18 cellular contexts compared by ENCODE assay signal in genomic region chr14:61652526-61653262, GRCh38. TPM values are rescaled to one million over a fixed set of nuclear protein-coding genes. Genes with fewer than 3 reads are reported as not detected.
DNase-seq lines count a peak whose midpoint lies in the region; ATAC-seq and TF ChIP-seq lines count a peak whose summit lies in the region.
"Had no signal": no experiment of that assay in that cellular context is flagged by ENCODE, and none has a peak within 500 bp of the region (broad histone marks: within the 10 kb centered on the region; RNA-seq: fewer than 3 reads in every experiment).

No MANE protein-coding gene starts in this region.

- H3K27ac Mint-ChIP-seq in chondrocyte (ENCODE audit: unreplicated experiment) (peak overlapping the region; percentile 43), osteocyte (ENCODE audit: unreplicated experiment) (peak overlapping the region; percentile 38)
- peak overlapping the region in 1 of 9 donors; percentile 14 for H3K27ac Mint-ChIP-seq in naive thymus-derived CD4-positive, alpha-beta T cell
- H3K27ac Mint-ChIP-seq: activated T-helper 2 cell treated with anti-CD3 and anti-CD28 coated beads, Interferon-gamma antibody, Interleukin-2, Interleukin-4, amounts not matched to agents 10 μg/mL and 5 μg/mL and 100 μg/mL, durations not matched to agents 14 hours and 24 hours and 36 hours; stimulated activated naive CD8-positive, alpha-beta T cell treated with anti-CD3 and anti-CD28 coated beads, Interleukin-15, Interleukin-2, amounts not matched to agents 100 ng/mL and 50 ng/mL, for 24 hours had no signal

- POLR2A ChIA-PET in naive thymus-derived CD4-positive, alpha-beta T cell (lab: Charles Lee): no interaction called here

- no peak for TF ChIP-seq CTCF in chondrocyte (IDR thresholded peaks at IDR 0.05)
- no peak for TF ChIP-seq CTCF in osteocyte (IDR thresholded peaks at IDR 0.05)

- H3K79me2 ChIP-seq in Karpas-422 (ENCODE audit: low read length): no peaks in the 10 kb centered on the region

- H3K4me1 Mint-ChIP-seq in chondrocyte (ENCODE audit: low read depth) (peaks cover 20% of the 10 kb centered on the region), osteocyte (ENCODE audit: unreplicated experiment) (peaks cover 21% of the 10 kb centered on the region)
- H3K4me1 Mint-ChIP-seq in activated T-cell treated with anti-CD3 and anti-CD28 coated beads, Interleukin-2, amount 50 U/mL, for 4 hours (ENCODE audit: low read depth): peaks cover 37% of the 10 kb centered on the region
- H3K4me1 Mint-ChIP-seq in naive thymus-derived CD4-positive, alpha-beta T cell: peaks cover 29 to 59% (median 44%) of the 10 kb centered on the region in 7 donors

- no peaks in the 10 kb centered on the region for H3K27me3 Mint-ChIP-seq in chondrocyte (ENCODE audit: low read depth)
- H3K27me3 Mint-ChIP-seq in osteocyte (ENCODE audit: unreplicated experiment): no peaks in the 10 kb centered on the region
- H3K27me3 Mint-ChIP-seq in activated T-cell treated with anti-CD3 and anti-CD28 coated beads, Interleukin-2, amount 50 U/mL, for 4 hours (ENCODE audit: low read depth): no peaks in the 10 kb centered on the region
- peaks cover 0 to 2% (median 0%) of the 10 kb centered on the region in 5 donors for H3K27me3 Mint-ChIP-seq in naive thymus-derived CD4-positive, alpha-beta T cell
- H3K27me3 Mint-ChIP-seq: stimulated activated naive CD8-positive, alpha-beta T cell treated with anti-CD3 and anti-CD28 coated beads, Interleukin-15, Interleukin-2, amounts not matched to agents 100 ng/mL and 50 ng/mL, for 24 hours had no signal

- peak overlapping the region; percentile 35 for H3K27ac ChIP-seq in Karpas-422 (ENCODE audit: low read length)
- no peak overlapping the region for H3K27ac ChIP-seq in naive thymus-derived CD4-positive, alpha-beta T cell (ENCODE audit: low read depth, low read length)
- H3K27ac ChIP-seq: WERI-Rb-1 had no signal

- no peaks in the 10 kb centered on the region for H4K20me1 ChIP-seq in Karpas-422 (ENCODE audit: insufficient read depth, low read depth, low read length)

- H3K36me3 Mint-ChIP-seq in chondrocyte (ENCODE audit: low read depth) (no peaks in the 10 kb centered on the region), osteocyte (ENCODE audit: unreplicated experiment) (no peaks in the 10 kb centered on the region)
- no peaks in the 10 kb centered on the region for H3K36me3 Mint-ChIP-seq in activated T-cell treated with anti-CD3 and anti-CD28 coated beads, Interleukin-2, amount 50 U/mL, for 4 hours (ENCODE audit: insufficient read depth)
- peaks cover 0 to 21% (median 0%) of the 10 kb centered on the region in 5 donors for H3K36me3 Mint-ChIP-seq in naive thymus-derived CD4-positive, alpha-beta T cell

- peaks cover 39% of the 10 kb centered on the region for H3K4me1 ChIP-seq in Karpas-422 (ENCODE audit: low read length)
- H3K4me1 ChIP-seq in naive thymus-derived CD4-positive, alpha-beta T cell (ENCODE audit: control insufficient read depth in 2 of 2, insufficient read depth in 2 of 2, low read length in 2 of 2): peaks cover 8 to 25% of the 10 kb centered on the region in 2 donors

- no peaks in the 10 kb centered on the region for H3K9me2 ChIP-seq in Karpas-422 (replicated peaks; ENCODE audit: insufficient read depth, low read length)

- no peaks in the 10 kb centered on the region for H3K9me3 Mint-ChIP-seq in chondrocyte (ENCODE audit: low read depth)
- H3K9me3 Mint-ChIP-seq in osteocyte (ENCODE audit: unreplicated experiment): no peaks in the 10 kb centered on the region
- H3K9me3 Mint-ChIP-seq in activated T-cell treated with anti-CD3 and anti-CD28 coated beads, Interleukin-2, amount 50 U/mL, for 4 hours: no peaks in the 10 kb centered on the region
- H3K9me3 Mint-ChIP-seq in naive thymus-derived CD4-positive, alpha-beta T cell: peaks cover 0 to under 1% (median 0%) of the 10 kb centered on the region in 11 donors
- H3K9me3 Mint-ChIP-seq: stimulated activated naive CD8-positive, alpha-beta T cell treated with anti-CD3 and anti-CD28 coated beads, Interleukin-15, Interleukin-2, amounts not matched to agents 100 ng/mL and 50 ng/mL, for 24 hours had no signal

- intact Hi-C loops in left colon (cut with DNase I, micrococcal nuclease): no loop called here
- intact Hi-C loops in naive thymus-derived CD4-positive, alpha-beta T cell (cut with micrococcal nuclease): no loop called here

- H3K4me3 Mint-ChIP-seq in chondrocyte (ENCODE audit: unreplicated experiment) (no peak overlapping the region), osteocyte (ENCODE audit: unreplicated experiment) (no peak overlapping the region)
- H3K4me3 Mint-ChIP-seq in activated T-cell treated with anti-CD3 and anti-CD28 coated beads, Interleukin-2, amount 50 U/mL, for 4 hours: no peak overlapping the region
- no peak overlapping the region for H3K4me3 Mint-ChIP-seq in naive thymus-derived CD4-positive, alpha-beta T cell
- H3K4me3 Mint-ChIP-seq: stimulated activated naive CD8-positive, alpha-beta T cell treated with anti-CD3 and anti-CD28 coated beads, Interleukin-15, Interleukin-2, amounts not matched to agents 100 ng/mL and 50 ng/mL, for 24 hours had no signal

- 0 out of 2 replicates have a peak overlapping the region, but pooled peaks have one; percentile 6 for H3K9ac ChIP-seq in Karpas-422 (ENCODE audit: low read length)

- no peaks in the 10 kb centered on the region for H3K9me3 ChIP-seq in Karpas-422 (ENCODE audit: low read length)
- no peaks in the 10 kb centered on the region for H3K9me3 ChIP-seq in naive thymus-derived CD4-positive, alpha-beta T cell (ENCODE audit: control insufficient read depth in 2 of 3, low read length in 3 of 3)

- ATAC-seq in left colon: no peak
- no peak for ATAC-seq in activated T-cell treated with anti-CD3 and anti-CD28 coated beads, Interleukin-2, amount 50 U/mL, for 4 hours
- no peak for ATAC-seq in naive thymus-derived CD4-positive, alpha-beta T cell

- H3K4me3 ChIP-seq in Karpas-422 (ENCODE audit: low read length): no peak overlapping the region
- H3K4me3 ChIP-seq in naive thymus-derived CD4-positive, alpha-beta T cell (ENCODE audit: low read length): no peak overlapping the region

- H2AFZ ChIP-seq in Karpas-422 (ENCODE audit: low read length): 0 out of 2 replicates have a peak overlapping the region, but pooled peaks have one; percentile 3

- no peaks in the 10 kb centered on the region for H3K27me3 ChIP-seq in Karpas-422 (ENCODE audit: low read length)
- no peaks in the 10 kb centered on the region for H3K27me3 ChIP-seq in naive thymus-derived CD4-positive, alpha-beta T cell (ENCODE audit: control insufficient read depth in 2 of 2, insufficient read depth in 2 of 2, low read length in 2 of 2)

- CTCF ChIA-PET in naive thymus-derived CD4-positive, alpha-beta T cell (lab: Charles Lee): no interaction called here

- no peaks in the 10 kb centered on the region for H3K36me3 ChIP-seq in Karpas-422 (ENCODE audit: insufficient read depth, low read length)
- H3K36me3 ChIP-seq in naive thymus-derived CD4-positive, alpha-beta T cell (ENCODE audit: control insufficient read depth in 2 of 3, insufficient read depth in 3 of 3, low read length in 3 of 3): no peaks in the 10 kb centered on the region
- H3K36me3 ChIP-seq: WERI-Rb-1 had no signal

- peak overlapping the region; percentile 31 for H3K4me2 ChIP-seq in Karpas-422 (ENCODE audit: low read depth, low read length, poor library complexity, severe bottlenecking)

- DNase-seq in GM03348 (ENCODE audit: low spot score): peak; percentile 15
- no peak for DNase-seq in Karpas-422
- no peak for DNase-seq in chondrocyte (ENCODE audit: low spot score)
- DNase-seq in osteocyte (ENCODE audit: extremely low spot score, unreplicated experiment): no peak
- DNase-seq in NCI-H1105 treated with DMSO at 0.1 percent for 48 hours (lab: John Stamatoyannopoulos, UW): no peak
- DNase-seq in left colon: no peak
- DNase-seq in activated T-cell treated with anti-CD3 and anti-CD28 coated beads, Interleukin-2, amount 50 U/mL, for 4 hours: no peak
- DNase-seq in naive thymus-derived CD4-positive, alpha-beta T cell: no peak
- DNase-seq: activated CD8-positive, alpha-beta memory T cell treated with anti-CD3 and anti-CD28 coated beads for 24 hours; AML-193; erythroblast; head of caudate nucleus; Kasumi-1; NCI-H146; NCI-H446 had no signal

RNA-seq across cellular contexts. Expression of gene HIF1A, which starts 42.6 kb away (rescaled TPM):
- 111 and 233 TPM in 2 replicates for total RNA-seq in Karpas-422 (2014; rRNA removed; shearing (Covaris generic); ENCODE audit: low replicate concordance)
- 466 to 676 TPM (median 660 TPM) in 3 replicates for total RNA-seq in chondrocyte
- total RNA-seq in osteocyte: 326 and 332 TPM in 2 replicates
- total RNA-seq in left colon: 100 to 1,000 TPM in 1 of 2 donors, 10 to 100 TPM in 1; 89.0 to 145 TPM
- total RNA-seq in activated T-cell treated with anti-CD3 and anti-CD28 coated beads, Interleukin-2, amount 50 U/mL, for 4 hours: 100 to 1,000 TPM; 252 to 294 (median 274) TPM
- total RNA-seq in naive thymus-derived CD4-positive, alpha-beta T cell: 100 to 1,000 TPM in 4 of 5 experiments, 10 to 100 TPM in 1; 88.8 to 358 (median 143) TPM
- polyA plus RNA-seq in naive thymus-derived CD4-positive, alpha-beta T cell: 10 to 100 TPM; 75.1 to 98.4 TPM
